1 cellular context compared by ENCODE assay signal in the genomic region with DNA sequence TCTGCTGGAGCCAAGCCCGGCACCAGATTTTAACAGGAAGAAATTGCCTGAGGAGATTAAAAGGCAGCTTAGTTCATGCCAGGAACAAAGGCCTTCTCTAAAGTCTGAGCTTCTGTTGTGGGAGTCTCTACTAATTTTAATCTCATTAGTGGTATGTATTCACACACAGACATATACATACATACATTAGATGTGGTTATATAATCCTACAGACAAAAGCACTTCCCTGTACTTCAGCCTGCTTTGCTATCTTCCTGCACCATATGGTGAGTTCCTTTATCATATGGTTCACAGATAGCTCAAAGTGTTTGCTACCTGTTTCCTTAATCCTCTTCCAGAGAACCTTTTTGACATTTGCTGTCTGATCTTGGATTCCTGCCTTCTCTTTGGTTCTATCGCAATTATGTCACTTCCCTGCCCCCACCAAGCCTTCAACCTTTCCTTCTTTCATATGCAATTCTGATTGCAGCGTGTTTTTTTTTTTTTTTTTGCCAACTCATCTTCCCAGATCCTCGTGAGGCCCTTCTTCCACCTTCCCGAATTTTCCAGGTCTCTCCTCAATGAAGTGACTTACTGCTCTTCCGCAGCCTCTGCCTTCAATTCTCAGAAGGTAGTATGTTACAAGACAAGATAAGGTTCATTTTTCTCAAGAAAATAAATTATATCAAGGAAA.
TF ChIP-seq lines count a peak whose summit lies in the region.

No MANE protein-coding gene starts in this region.

TF ChIP-seq in K562, 482 proteins besides CTCF, POLR2A, EP300 and RAD21 (continued from another document and continues in another):
- TF ChIP-seq, protein P1, sequence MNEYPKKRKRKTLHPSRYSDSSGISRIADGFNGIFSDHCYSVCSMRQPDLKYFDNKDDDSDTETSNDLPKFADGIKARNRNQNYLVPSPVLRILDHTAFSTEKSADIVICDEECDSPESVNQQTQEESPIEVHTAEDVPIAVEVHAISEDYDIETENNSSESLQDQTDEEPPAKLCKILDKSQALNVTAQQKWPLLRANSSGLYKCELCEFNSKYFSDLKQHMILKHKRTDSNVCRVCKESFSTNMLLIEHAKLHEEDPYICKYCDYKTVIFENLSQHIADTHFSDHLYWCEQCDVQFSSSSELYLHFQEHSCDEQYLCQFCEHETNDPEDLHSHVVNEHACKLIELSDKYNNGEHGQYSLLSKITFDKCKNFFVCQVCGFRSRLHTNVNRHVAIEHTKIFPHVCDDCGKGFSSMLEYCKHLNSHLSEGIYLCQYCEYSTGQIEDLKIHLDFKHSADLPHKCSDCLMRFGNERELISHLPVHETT (CRISPR knock-in tag; conservative IDR thresholded peaks at IDR 0.05 in 1 of 2, IDR thresholded peaks at IDR 0.05 in 1 of 2), result no peak
- peak; percentile 87 for TF ChIP-seq KHSRP (IDR thresholded peaks at IDR 0.05)
- TF ChIP-seq LCOR (CRISPR knock-in tag; IDR thresholded peaks at IDR 0.05), result no peak
- TF ChIP-seq, protein P2, sequence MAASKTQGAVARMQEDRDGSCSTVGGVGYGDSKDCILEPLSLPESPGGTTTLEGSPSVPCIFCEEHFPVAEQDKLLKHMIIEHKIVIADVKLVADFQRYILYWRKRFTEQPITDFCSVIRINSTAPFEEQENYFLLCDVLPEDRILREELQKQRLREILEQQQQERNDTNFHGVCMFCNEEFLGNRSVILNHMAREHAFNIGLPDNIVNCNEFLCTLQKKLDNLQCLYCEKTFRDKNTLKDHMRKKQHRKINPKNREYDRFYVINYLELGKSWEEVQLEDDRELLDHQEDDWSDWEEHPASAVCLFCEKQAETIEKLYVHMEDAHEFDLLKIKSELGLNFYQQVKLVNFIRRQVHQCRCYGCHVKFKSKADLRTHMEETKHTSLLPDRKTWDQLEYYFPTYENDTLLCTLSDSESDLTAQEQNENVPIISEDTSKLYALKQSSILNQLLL (CRISPR knock-in tag; IDR thresholded peaks at IDR 0.05; ENCODE audit: borderline replicate concordance), result no peak
- TF ChIP-seq JUNB (CRISPR knock-in tag; conservative IDR thresholded peaks at IDR 0.05), result no peak
- no peak for TF ChIP-seq NR1H2 (CRISPR knock-in tag; IDR thresholded peaks at IDR 0.05)
- TF ChIP-seq ZNF239 (CRISPR knock-in tag; IDR thresholded peaks at IDR 0.05), result no peak
- TF ChIP-seq FOXP1 (CRISPR knock-in tag; IDR thresholded peaks at IDR 0.05), result 0 out of 2 replicates have a peak, but pooled peaks have one; percentile 44
- TF ChIP-seq, protein P3, sequence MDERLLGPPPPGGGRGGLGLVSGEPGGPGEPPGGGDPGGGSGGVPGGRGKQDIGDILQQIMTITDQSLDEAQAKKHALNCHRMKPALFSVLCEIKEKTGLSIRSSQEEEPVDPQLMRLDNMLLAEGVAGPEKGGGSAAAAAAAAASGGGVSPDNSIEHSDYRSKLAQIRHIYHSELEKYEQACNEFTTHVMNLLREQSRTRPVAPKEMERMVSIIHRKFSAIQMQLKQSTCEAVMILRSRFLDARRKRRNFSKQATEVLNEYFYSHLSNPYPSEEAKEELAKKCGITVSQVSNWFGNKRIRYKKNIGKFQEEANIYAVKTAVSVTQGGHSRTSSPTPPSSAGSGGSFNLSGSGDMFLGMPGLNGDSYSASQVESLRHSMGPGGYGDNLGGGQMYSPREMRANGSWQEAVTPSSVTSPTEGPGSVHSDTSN (CRISPR knock-in tag; IDR thresholded peaks at IDR 0.05; ENCODE audit: low read depth), result no peak
- TF ChIP-seq, protein P3 (tag; conservative IDR thresholded peaks at IDR 0.05; ENCODE audit: low read depth), result peak; percentile 44; the same call in 1 of the 2 replicates
- TF ChIP-seq, protein P4, sequence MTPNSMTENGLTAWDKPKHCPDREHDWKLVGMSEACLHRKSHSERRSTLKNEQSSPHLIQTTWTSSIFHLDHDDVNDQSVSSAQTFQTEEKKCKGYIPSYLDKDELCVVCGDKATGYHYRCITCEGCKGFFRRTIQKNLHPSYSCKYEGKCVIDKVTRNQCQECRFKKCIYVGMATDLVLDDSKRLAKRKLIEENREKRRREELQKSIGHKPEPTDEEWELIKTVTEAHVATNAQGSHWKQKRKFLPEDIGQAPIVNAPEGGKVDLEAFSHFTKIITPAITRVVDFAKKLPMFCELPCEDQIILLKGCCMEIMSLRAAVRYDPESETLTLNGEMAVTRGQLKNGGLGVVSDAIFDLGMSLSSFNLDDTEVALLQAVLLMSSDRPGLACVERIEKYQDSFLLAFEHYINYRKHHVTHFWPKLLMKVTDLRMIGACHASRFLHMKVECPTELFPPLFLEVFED (CRISPR knock-in tag; conservative IDR thresholded peaks at IDR 0.05), result no peak
- TF ChIP-seq XRCC4 (IDR thresholded peaks at IDR 0.05; ENCODE audit: extremely low read depth, insufficient read depth, insufficient read length), result no peak
- TF ChIP-seq ZNF175 (CRISPR knock-in tag; IDR thresholded peaks at IDR 0.05; ENCODE audit: low read depth), result no peak
- TF ChIP-seq GATAD2A (IDR thresholded peaks at IDR 0.05), result peak; percentile 87
- no peak for TF ChIP-seq SMARCA5 (IDR thresholded peaks at IDR 0.05)
- TF ChIP-seq, protein P5, sequence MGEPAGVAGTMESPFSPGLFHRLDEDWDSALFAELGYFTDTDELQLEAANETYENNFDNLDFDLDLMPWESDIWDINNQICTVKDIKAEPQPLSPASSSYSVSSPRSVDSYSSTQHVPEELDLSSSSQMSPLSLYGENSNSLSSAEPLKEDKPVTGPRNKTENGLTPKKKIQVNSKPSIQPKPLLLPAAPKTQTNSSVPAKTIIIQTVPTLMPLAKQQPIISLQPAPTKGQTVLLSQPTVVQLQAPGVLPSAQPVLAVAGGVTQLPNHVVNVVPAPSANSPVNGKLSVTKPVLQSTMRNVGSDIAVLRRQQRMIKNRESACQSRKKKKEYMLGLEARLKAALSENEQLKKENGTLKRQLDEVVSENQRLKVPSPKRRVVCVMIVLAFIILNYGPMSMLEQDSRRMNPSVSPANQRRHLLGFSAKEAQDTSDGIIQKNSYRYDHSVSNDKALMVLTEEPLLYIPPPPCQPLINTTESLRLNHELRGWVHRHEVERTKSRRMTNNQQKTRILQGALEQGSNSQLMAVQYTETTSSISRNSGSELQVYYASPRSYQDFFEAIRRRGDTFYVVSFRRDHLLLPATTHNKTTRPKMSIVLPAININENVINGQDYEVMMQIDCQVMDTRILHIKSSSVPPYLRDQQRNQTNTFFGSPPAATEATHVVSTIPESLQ (CRISPR knock-in tag; IDR thresholded peaks at IDR 0.05), result no peak
- TF ChIP-seq FIP1L1 (IDR thresholded peaks at IDR 0.05; ENCODE audit: low read depth, low read length, poor library complexity, severe bottlenecking), result no peak
- TF ChIP-seq, protein P6, sequence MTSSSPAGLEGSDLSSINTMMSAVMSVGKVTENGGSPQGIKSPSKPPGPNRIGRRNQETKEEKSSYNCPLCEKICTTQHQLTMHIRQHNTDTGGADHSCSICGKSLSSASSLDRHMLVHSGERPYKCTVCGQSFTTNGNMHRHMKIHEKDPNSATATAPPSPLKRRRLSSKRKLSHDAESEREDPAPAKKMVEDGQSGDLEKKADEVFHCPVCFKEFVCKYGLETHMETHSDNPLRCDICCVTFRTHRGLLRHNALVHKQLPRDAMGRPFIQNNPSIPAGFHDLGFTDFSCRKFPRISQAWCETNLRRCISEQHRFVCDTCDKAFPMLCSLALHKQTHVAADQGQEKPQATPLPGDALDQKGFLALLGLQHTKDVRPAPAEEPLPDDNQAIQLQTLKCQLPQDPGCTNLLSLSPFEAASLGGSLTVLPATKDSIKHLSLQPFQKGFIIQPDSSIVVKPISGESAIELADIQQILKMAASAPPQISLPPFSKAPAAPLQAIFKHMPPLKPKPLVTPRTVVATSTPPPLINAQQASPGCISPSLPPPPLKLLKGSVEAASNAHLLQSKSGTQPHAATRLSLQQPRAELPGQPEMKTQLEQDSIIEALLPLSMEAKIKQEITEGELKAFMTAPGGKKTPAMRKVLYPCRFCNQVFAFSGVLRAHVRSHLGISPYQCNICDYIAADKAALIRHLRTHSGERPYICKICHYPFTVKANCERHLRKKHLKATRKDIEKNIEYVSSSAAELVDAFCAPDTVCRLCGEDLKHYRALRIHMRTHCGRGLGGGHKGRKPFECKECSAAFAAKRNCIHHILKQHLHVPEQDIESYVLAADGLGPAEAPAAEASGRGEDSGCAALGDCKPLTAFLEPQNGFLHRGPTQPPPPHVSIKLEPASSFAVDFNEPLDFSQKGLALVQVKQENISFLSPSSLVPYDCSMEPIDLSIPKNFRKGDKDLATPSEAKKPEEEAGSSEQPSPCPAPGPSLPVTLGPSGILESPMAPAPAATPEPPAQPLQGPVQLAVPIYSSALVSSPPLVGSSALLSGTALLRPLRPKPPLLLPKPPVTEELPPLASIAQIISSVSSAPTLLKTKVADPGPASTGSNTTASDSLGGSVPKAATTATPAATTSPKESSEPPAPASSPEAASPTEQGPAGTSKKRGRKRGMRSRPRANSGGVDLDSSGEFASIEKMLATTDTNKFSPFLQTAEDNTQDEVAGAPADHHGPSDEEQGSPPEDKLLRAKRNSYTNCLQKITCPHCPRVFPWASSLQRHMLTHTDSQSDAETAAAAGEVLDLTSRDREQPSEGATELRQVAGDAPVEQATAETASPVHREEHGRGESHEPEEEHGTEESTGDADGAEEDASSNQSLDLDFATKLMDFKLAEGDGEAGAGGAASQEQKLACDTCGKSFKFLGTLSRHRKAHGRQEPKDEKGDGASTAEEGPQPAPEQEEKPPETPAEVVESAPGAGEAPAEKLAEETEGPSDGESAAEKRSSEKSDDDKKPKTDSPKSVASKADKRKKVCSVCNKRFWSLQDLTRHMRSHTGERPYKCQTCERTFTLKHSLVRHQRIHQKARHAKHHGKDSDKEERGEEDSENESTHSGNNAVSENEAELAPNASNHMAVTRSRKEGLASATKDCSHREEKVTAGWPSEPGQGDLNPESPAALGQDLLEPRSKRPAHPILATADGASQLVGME (CRISPR knock-in tag; IDR thresholded peaks at IDR 0.05), result no peak
- peak; percentile 57 for TF ChIP-seq TAF9B (IDR thresholded peaks at IDR 0.05; ENCODE audit: partially characterized antibody)
- TF ChIP-seq CBX5 (IDR thresholded peaks at IDR 0.05; ENCODE audit: borderline replicate concordance, low read depth), result no peak
- peak; percentile 53; the same call in 1 of the 2 replicates for TF ChIP-seq ZNF644 (tag; IDR thresholded peaks at IDR 0.05; ENCODE audit: low read depth)
- TF ChIP-seq, protein P7, sequence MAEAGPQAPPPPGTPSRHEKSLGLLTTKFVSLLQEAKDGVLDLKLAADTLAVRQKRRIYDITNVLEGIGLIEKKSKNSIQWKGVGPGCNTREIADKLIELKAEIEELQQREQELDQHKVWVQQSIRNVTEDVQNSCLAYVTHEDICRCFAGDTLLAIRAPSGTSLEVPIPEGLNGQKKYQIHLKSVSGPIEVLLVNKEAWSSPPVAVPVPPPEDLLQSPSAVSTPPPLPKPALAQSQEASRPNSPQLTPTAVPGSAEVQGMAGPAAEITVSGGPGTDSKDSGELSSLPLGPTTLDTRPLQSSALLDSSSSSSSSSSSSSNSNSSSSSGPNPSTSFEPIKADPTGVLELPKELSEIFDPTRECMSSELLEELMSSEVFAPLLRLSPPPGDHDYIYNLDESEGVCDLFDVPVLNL (CRISPR knock-in tag; IDR thresholded peaks at IDR 0.05; ENCODE audit: low read depth), result no peak
- TF ChIP-seq, protein P8, sequence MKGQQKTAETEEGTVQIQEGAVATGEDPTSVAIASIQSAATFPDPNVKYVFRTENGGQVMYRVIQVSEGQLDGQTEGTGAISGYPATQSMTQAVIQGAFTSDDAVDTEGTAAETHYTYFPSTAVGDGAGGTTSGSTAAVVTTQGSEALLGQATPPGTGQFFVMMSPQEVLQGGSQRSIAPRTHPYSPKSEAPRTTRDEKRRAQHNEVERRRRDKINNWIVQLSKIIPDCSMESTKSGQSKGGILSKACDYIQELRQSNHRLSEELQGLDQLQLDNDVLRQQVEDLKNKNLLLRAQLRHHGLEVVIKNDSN (CRISPR knock-in tag; IDR thresholded peaks at IDR 0.05), result no peak
- TF ChIP-seq MYNN (IDR thresholded peaks at IDR 0.05), result peak; percentile 62; the same call in 1 of the 2 replicates
- no peak for TF ChIP-seq MYNN (CRISPR knock-in tag; IDR thresholded peaks at IDR 0.05)
- TF ChIP-seq ELF1 (tag; IDR thresholded peaks at IDR 0.05), result peak; percentile 66
- TF ChIP-seq POLR2G (IDR thresholded peaks at IDR 0.05; ENCODE audit: low read depth, low read length), result no peak
- TF ChIP-seq SIN3B (IDR thresholded peaks at IDR 0.05; ENCODE audit: low read depth), result no peak
- TF ChIP-seq ZNF282 (CRISPR knock-in tag; IDR thresholded peaks at IDR 0.05), result no peak
- TF ChIP-seq, protein P9, sequence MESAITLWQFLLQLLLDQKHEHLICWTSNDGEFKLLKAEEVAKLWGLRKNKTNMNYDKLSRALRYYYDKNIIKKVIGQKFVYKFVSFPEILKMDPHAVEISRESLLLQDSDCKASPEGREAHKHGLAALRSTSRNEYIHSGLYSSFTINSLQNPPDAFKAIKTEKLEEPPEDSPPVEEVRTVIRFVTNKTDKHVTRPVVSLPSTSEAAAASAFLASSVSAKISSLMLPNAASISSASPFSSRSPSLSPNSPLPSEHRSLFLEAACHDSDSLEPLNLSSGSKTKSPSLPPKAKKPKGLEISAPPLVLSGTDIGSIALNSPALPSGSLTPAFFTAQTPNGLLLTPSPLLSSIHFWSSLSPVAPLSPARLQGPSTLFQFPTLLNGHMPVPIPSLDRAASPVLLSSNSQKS (CRISPR knock-in tag; IDR thresholded peaks at IDR 0.05), result no peak
- TF ChIP-seq MTF1 (CRISPR knock-in tag; IDR thresholded peaks at IDR 0.05; ENCODE audit: borderline replicate concordance), result no peak
- no peak for TF ChIP-seq ZNF79 (CRISPR knock-in tag; IDR thresholded peaks at IDR 0.05; ENCODE audit: low read depth)
- TF ChIP-seq ZNF165 (CRISPR knock-in tag; IDR thresholded peaks at IDR 0.05; ENCODE audit: borderline replicate concordance), result no peak
- TF ChIP-seq SNRNP70 (optimal IDR thresholded peaks at IDR 0.05; ENCODE audit: low read depth, low read length), result no peak
- TF ChIP-seq EP400 (IDR thresholded peaks at IDR 0.05), result peak; percentile 71
- peak; percentile 78 for TF ChIP-seq ELF4 (CRISPR knock-in tag; IDR thresholded peaks at IDR 0.05)
- TF ChIP-seq ZNF174 (CRISPR knock-in tag; IDR thresholded peaks at IDR 0.05), result no peak
- peak; percentile 97; the same call in 1 of the 2 replicates for TF ChIP-seq NBN (IDR thresholded peaks at IDR 0.05; ENCODE audit: low read depth)
- TF ChIP-seq ZNF263 (CRISPR knock-in tag; IDR thresholded peaks at IDR 0.05; ENCODE audit: borderline replicate concordance), result peak; percentile 18; the same call in 1 of the 2 replicates
- TF ChIP-seq EGR1 (conservative IDR thresholded peaks at IDR 0.05), result no peak
- TF ChIP-seq, protein P10, sequence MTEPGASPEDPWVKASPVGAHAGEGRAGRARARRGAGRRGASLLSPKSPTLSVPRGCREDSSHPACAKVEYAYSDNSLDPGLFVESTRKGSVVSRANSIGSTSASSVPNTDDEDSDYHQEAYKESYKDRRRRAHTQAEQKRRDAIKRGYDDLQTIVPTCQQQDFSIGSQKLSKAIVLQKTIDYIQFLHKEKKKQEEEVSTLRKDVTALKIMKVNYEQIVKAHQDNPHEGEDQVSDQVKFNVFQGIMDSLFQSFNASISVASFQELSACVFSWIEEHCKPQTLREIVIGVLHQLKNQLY (CRISPR knock-in tag; conservative IDR thresholded peaks at IDR 0.05), result no peak
- TF ChIP-seq CREM (IDR thresholded peaks at IDR 0.05; ENCODE audit: low read depth), result peak; percentile 49; the same call in 1 of the 2 replicates
- TF ChIP-seq MED1 (CRISPR knock-in tag; IDR thresholded peaks at IDR 0.05; ENCODE audit: borderline replicate concordance), result no peak
- no peak for TF ChIP-seq BRCA1 (IDR thresholded peaks at IDR 0.05)
- TF ChIP-seq BRCA1 (CRISPR knock-in tag; IDR thresholded peaks at IDR 0.05), result no peak
